15 cellular contexts compared by ENCODE assay signal in the genomic region with DNA sequence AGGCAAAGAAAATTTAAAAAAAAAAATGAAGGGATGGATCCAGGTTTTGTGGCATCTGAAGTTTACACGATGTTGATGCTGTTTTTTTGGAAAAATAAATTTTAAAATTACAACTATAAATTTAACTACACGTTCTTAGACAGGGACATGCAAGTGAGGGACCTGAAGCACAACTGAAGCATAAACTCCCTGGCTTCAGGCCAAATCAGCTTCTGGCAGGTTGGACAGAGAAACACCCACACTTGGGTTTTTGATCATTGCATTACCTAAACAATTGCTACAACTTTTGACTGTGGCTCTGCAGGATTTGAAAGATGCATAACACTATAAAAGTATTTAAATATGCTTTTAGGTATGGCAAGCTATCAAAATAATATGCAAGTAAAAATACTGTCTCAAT.
"Had no signal": no experiment of that assay in that cellular context is flagged by ENCODE, and none has a peak within 500 bp of the region (broad histone marks: within the 10 kb centered on the region; RNA-seq: fewer than 3 reads in every experiment).

No MANE protein-coding gene starts in this region.

- DNase-seq: activated CD4-positive, alpha-beta memory T cell treated with anti-CD3 and anti-CD28 coated beads, Interleukin-2, amount 10 ng/mL, durations not matched to agents 7 days and 5 days; activated CD4-positive, alpha-beta T cell treated with anti-CD3 and anti-CD28 coated beads for 36 hours; activated gamma-delta T cell; activated naive CD8-positive, alpha-beta T cell treated with anti-CD3 and anti-CD28 coated beads for 36 hours; activated T-cell treated with anti-CD3 and anti-CD28 coated beads, Interleukin-2, amount 50 U/mL, for 48 hours; brain microvascular endothelial cell; cerebellar nuclear complex; dermis blood vessel endothelial cell; left ventricle myocardium inferior; psoas muscle; sigmoid colon; stimulated activated CD4-positive, alpha-beta T cell treated with anti-CD3 and anti-CD28 coated beads, Interleukin-2, amount 100 ng/mL, for 24 hours; stimulated activated naive CD4-positive, alpha-beta T cell; WERI-Rb-1 had no signal

- H3K9me3 ChIP-seq: gastroesophageal sphincter, left ventricle myocardium inferior, psoas muscle, sigmoid colon had no signal

- H3K27me3 ChIP-seq: brain microvascular endothelial cell, gastroesophageal sphincter, sigmoid colon had no signal

- H3K27ac ChIP-seq: brain microvascular endothelial cell, gastroesophageal sphincter, left ventricle myocardium inferior, psoas muscle, sigmoid colon, WERI-Rb-1 had no signal

- H3K36me3 ChIP-seq: brain microvascular endothelial cell, gastroesophageal sphincter, left ventricle myocardium inferior, sigmoid colon, WERI-Rb-1 had no signal

- H3K4me1 ChIP-seq: gastroesophageal sphincter, left ventricle myocardium inferior, psoas muscle, sigmoid colon had no signal

- ATAC-seq: activated CD4-positive, alpha-beta T cell treated with anti-CD3 and anti-CD28 coated beads for 36 hours; gastroesophageal sphincter; psoas muscle had no signal

- H3K4me3 ChIP-seq: gastroesophageal sphincter, left ventricle myocardium inferior, psoas muscle, sigmoid colon had no signal
